In genomic region chr11:33690290-33691050, GRCh38 we compare ENCODE assay signal across 8 cellular contexts. TPM values are rescaled to one million over a fixed set of nuclear protein-coding genes. Genes with fewer than 3 reads are reported as not detected.
A peak's percentile ranks its signal among the peaks of the same experiment; 100 is the strongest.
DNase-seq lines count a peak whose midpoint lies in the region; ATAC-seq, FAIRE-seq and TF ChIP-seq lines count a peak whose summit lies in the region.

No MANE protein-coding gene starts in this region.

- H3K36me3 ChIP-seq in stomach: no peaks in the 10 kb centered on the region

- H3K27ac ChIP-seq in stomach: peak overlapping the region; percentile 69 to 94 (median 86)

- TF ChIP-seq POLR2A in stomach (IDR thresholded peaks at IDR 0.05): no peak

- H3K27me3 ChIP-seq in stomach: no peaks in the 10 kb centered on the region

- no peak for ATAC-seq in HG02678 (IDR thresholded peaks at IDR 0.05; ENCODE audit: unreplicated experiment)

- DNase-seq in HS-5 (ENCODE audit: low read depth) (peak; percentile 99), astrocyte of the cerebellum (ENCODE audit: low read depth) (peak; percentile 78), stomach (peak; percentile 51), NCI-H2029 (lab: John Stamatoyannopoulos, UW) (no peak)
- DNase-seq in stimulated activated naive CD4-positive, alpha-beta T cell (lab: John Stamatoyannopoulos, UW): no peak
- no peak for DNase-seq in activated CD8-positive, alpha-beta memory T cell treated with anti-CD3 and anti-CD28 coated beads for 24 hours

- peaks cover 0 to 6% (median 4%) of the 10 kb centered on the region in 4 donors for H3K9me3 ChIP-seq in stomach

- peak; percentile 37 for TF ChIP-seq EP300 in stomach (IDR thresholded peaks at IDR 0.05)

- WGBS in stomach, 5 donors: 27 to 38% (median 29%) methylated on average over 8 of the region's 8 CpGs

- FAIRE-seq in islet of Langerhans (lab: Jason Lieb, UNC): peak; percentile 77

- H3K4me1 ChIP-seq in stomach: peaks cover 40 to 67% (median 50%) of the 10 kb centered on the region in 4 donors

- intact Hi-C loops in stomach (cut with DNase I; ENCODE audit: low total_unique reads): no loop called here

- TF ChIP-seq CTCF in astrocyte of the cerebellum (IDR thresholded peaks at IDR 0.05; ENCODE audit: low read depth, low read length, missing control alignments): no peak
- no peak for TF ChIP-seq CTCF in stomach (IDR thresholded peaks at IDR 0.05)

- H3K4me3 ChIP-seq in astrocyte of the cerebellum (ENCODE audit: low read depth, low read length) (no peak overlapping the region), stomach (no peak overlapping the region)

- in situ Hi-C loops in astrocyte of the cerebellum (cut with HindIII; ENCODE audit: low sequenced_read_pairs): loop anchor here (5.0 kb wide), 1 partner anchor 323 kb away; no protein-coding TSS in a partner anchor

RNA-seq across cellular contexts. Expression of gene C11orf91, which starts 10.2 kb away (rescaled TPM):
- not detected for total RNA-seq in stomach
- polyA plus RNA-seq in stomach: not detected

RNA-seq across cellular contexts. Expression of gene CD59, which starts 45.8 kb away (rescaled TPM):
- total RNA-seq in stomach: 100 to 1,000 TPM in 3 of 5 donors, 10 to 100 TPM in 1, 1 to 10 TPM in 1; 6.4 to 225 (median 111) TPM
- 100 to 1,000 TPM in 2 of 3 donors, 10 to 100 TPM in 1; 89.1 to 200 (median 166) TPM for polyA plus RNA-seq in stomach

Comparison
In these comparisons a context has a peak if more than half of its experiments do, and no peak if none do; other contexts are left out.
1. DNase-seq: peak in HS-5 (single experiment), astrocyte of the cerebellum (single experiment) and stomach (single experiment); none in NCI-H2029 (single experiment), stimulated activated naive CD4-positive, alpha-beta T cell (0 of 6) and activated CD8-positive, alpha-beta memory T cell treated with anti-CD3 and anti-CD28 coated beads for 24 hours (single experiment).